In genomic region chr5:77806213-77806843, GRCh38 we compare ENCODE assay signal across 14 cellular contexts. TPM values are rescaled to one million over a fixed set of nuclear protein-coding genes. Genes with fewer than 3 reads are reported as not detected.
DNase-seq lines count a peak whose midpoint lies in the region; ATAC-seq and TF ChIP-seq lines count a peak whose summit lies in the region.
"Had no signal": no experiment of that assay in that cellular context is flagged by ENCODE, and none has a peak within 500 bp of the region (broad histone marks: within the 10 kb centered on the region; RNA-seq: fewer than 3 reads in every experiment).

No MANE protein-coding gene starts in this region.

- H3K27ac ChIP-seq in KMS-11 (no peak overlapping the region), lower lobe of right lung (no peak overlapping the region)
- H3K27ac ChIP-seq: Peyer's patch, psoas muscle had no signal

- POLR2A ChIA-PET in activated CD8-positive, alpha-beta T cell treated with anti-CD3 and anti-CD28 coated beads, Interleukin-2, amount 10 ng/mL, durations not matched to agents 7 days and 5 days (lab: Charles Lee): no interaction called here

- H3K4me3 Mint-ChIP-seq in activated CD8-positive, alpha-beta T cell treated with anti-CD3 and anti-CD28 coated beads, Interleukin-2, amount 10 ng/mL, durations not matched to agents 7 days and 5 days: peak overlapping the region; percentile 59
- peak overlapping the region; percentile 61 for H3K4me3 Mint-ChIP-seq in memory B cell

- no peaks in the 10 kb centered on the region for H3K27me3 ChIP-seq in KMS-11 (ENCODE audit: insufficient read depth, low read depth)
- no peaks in the 10 kb centered on the region for H3K27me3 ChIP-seq in lower lobe of right lung (ENCODE audit: low read depth)
- H3K27me3 ChIP-seq: Peyer's patch had no signal

- no peaks in the 10 kb centered on the region for H4K20me1 ChIP-seq in KMS-11 (ENCODE audit: insufficient read depth)

- CTCF ChIA-PET in activated CD8-positive, alpha-beta T cell treated with anti-CD3 and anti-CD28 coated beads, Interleukin-2, amount 10 ng/mL, durations not matched to agents 7 days and 5 days (lab: Charles Lee): no interaction called here

- H3K27ac Mint-ChIP-seq in activated CD8-positive, alpha-beta T cell treated with anti-CD3 and anti-CD28 coated beads, Interleukin-2, amount 10 ng/mL, durations not matched to agents 7 days and 5 days: peak overlapping the region; percentile 81
- no peak overlapping the region for H3K27ac Mint-ChIP-seq in memory B cell

- peak overlapping the region; percentile 56; the same call in 1 of the 2 replicates for H3K4me2 ChIP-seq in KMS-11

- no peaks in the 10 kb centered on the region for H3K79me2 ChIP-seq in KMS-11 (ENCODE audit: insufficient read depth, low read depth)

- intact Hi-C loops in lower lobe of right lung (cut with DNase I): no loop called here

- H3K36me3 ChIP-seq in KMS-11 (ENCODE audit: insufficient read depth): no peaks in the 10 kb centered on the region
- H3K36me3 ChIP-seq in lower lobe of right lung: no peaks in the 10 kb centered on the region
- H3K36me3 ChIP-seq: Peyer's patch had no signal

- peaks cover 15% of the 10 kb centered on the region for H3K9me3 ChIP-seq in lower lobe of right lung

- peaks cover 3% of the 10 kb centered on the region for H3K9me3 Mint-ChIP-seq in activated CD8-positive, alpha-beta T cell treated with anti-CD3 and anti-CD28 coated beads, Interleukin-2, amount 10 ng/mL, durations not matched to agents 7 days and 5 days (ENCODE audit: insufficient read depth)
- H3K9me3 Mint-ChIP-seq in memory B cell: peaks cover 15% of the 10 kb centered on the region

- H3K4me1 Mint-ChIP-seq in activated CD8-positive, alpha-beta T cell treated with anti-CD3 and anti-CD28 coated beads, Interleukin-2, amount 10 ng/mL, durations not matched to agents 7 days and 5 days (ENCODE audit: low read depth): peaks cover 7% of the 10 kb centered on the region
- peaks cover 5% of the 10 kb centered on the region for H3K4me1 Mint-ChIP-seq in memory B cell

- H3K9ac ChIP-seq in KMS-11: no peak overlapping the region

- no peak for ATAC-seq in activated CD8-positive, alpha-beta T cell treated with anti-CD3 and anti-CD28 coated beads, Interleukin-2, amount 10 ng/mL, durations not matched to agents 7 days and 5 days
- ATAC-seq in memory B cell (ENCODE audit: low read depth) (no peak), lower lobe of right lung (no peak)
- ATAC-seq: psoas muscle had no signal

- 0 out of 2 replicates have a peak overlapping the region, but pooled peaks have one; percentile 18 for H2AFZ ChIP-seq in KMS-11 (ENCODE audit: low read depth)

- H3K36me3 Mint-ChIP-seq in activated CD8-positive, alpha-beta T cell treated with anti-CD3 and anti-CD28 coated beads, Interleukin-2, amount 10 ng/mL, durations not matched to agents 7 days and 5 days (ENCODE audit: low read depth): no peaks in the 10 kb centered on the region
- peaks cover 5% of the 10 kb centered on the region for H3K36me3 Mint-ChIP-seq in memory B cell

- H3K4me3 ChIP-seq in KMS-11 (IDR thresholded peaks at IDR 0.05; ENCODE audit: insufficient read depth, low read depth, low read length) (no peak overlapping the region), lower lobe of right lung (no peak overlapping the region)
- H3K4me3 ChIP-seq: Peyer's patch, psoas muscle had no signal

- peak; percentile 9 for DNase-seq in NCI-H510A treated with DMSO at 0.1 percent for 48 hours (lab: John Stamatoyannopoulos, UW)
- no peak for DNase-seq in NCI-H510A (lab: John Stamatoyannopoulos, UW)
- DNase-seq in activated CD8-positive, alpha-beta T cell treated with anti-CD3 and anti-CD28 coated beads, Interleukin-2, amount 10 ng/mL, durations not matched to agents 7 days and 5 days: no peak
- no peak for DNase-seq in memory B cell (ENCODE audit: low spot score in 2 of 2)
- no peak for DNase-seq in anterior cingulate cortex (lab: John Stamatoyannopoulos, UW)
- no peak for DNase-seq in SIG-M5 (lab: John Stamatoyannopoulos, UW)
- no peak for DNase-seq in lower lobe of right lung
- DNase-seq: activated CD4-positive, CD25-positive, alpha-beta regulatory T cell; dermis blood vessel endothelial cell; GF-D8; Peyer's patch; psoas muscle; stimulated activated CD4-positive, alpha-beta T cell treated with anti-CD3 and anti-CD28 coated beads, Interleukin-4, amount 100 ng/mL, for 4 hours had no signal

- peaks cover 4% of the 10 kb centered on the region for H3K4me1 ChIP-seq in KMS-11 (ENCODE audit: low read depth, poor library complexity, severe bottlenecking)
- no peaks in the 10 kb centered on the region for H3K4me1 ChIP-seq in lower lobe of right lung
- H3K4me1 ChIP-seq: Peyer's patch, psoas muscle had no signal

- TF ChIP-seq CTCF in KMS-11 (conservative IDR thresholded peaks at IDR 0.05; ENCODE audit: low read depth, low read length) (no peak), lower lobe of right lung (IDR thresholded peaks at IDR 0.05) (no peak)

- H3K27me3 Mint-ChIP-seq in activated CD8-positive, alpha-beta T cell treated with anti-CD3 and anti-CD28 coated beads, Interleukin-2, amount 10 ng/mL, durations not matched to agents 7 days and 5 days (ENCODE audit: low read depth): peaks cover 5% of the 10 kb centered on the region
- H3K27me3 Mint-ChIP-seq in memory B cell: no peaks in the 10 kb centered on the region

RNA-seq across cellular contexts. Expression of gene TBCA, which starts 30.2 kb away (rescaled TPM):
- total RNA-seq in activated CD8-positive, alpha-beta T cell treated with anti-CD3 and anti-CD28 coated beads, Interleukin-2, amount 10 ng/mL, durations not matched to agents 7 days and 5 days: 100 to 1,000 TPM; 159 to 168 TPM
- 117 TPM for total RNA-seq in lower lobe of right lung
